ENCODE assay signal across 1 cellular context in genomic region chr6:158694913-158695312, GRCh38.
A peak's percentile ranks its signal among the peaks of the same experiment; 100 is the strongest.
TF ChIP-seq lines count a peak whose summit lies in the region.

No MANE protein-coding gene starts in this region.

TF ChIP-seq in GM12878, 131 proteins besides CTCF, POLR2A, EP300 and RAD21:
- TF ChIP-seq ZBTB40 (IDR thresholded peaks at IDR 0.05; ENCODE audit: borderline replicate concordance) = peak; percentile 72
- no peak for TF ChIP-seq ZBED1 (IDR thresholded peaks at IDR 0.05; ENCODE audit: borderline replicate concordance)
